Comparison of ENCODE assay signal across 38 cellular contexts in genomic region chr12:12254549-12254948, GRCh38.
"Had no signal": no experiment of that assay in that cellular context is flagged by ENCODE, and none has a peak within 500 bp of the region (broad histone marks: within the 10 kb centered on the region; RNA-seq: fewer than 3 reads in every experiment).

No MANE protein-coding gene starts in this region.

- H3K27me3 Mint-ChIP-seq: activated naive CD8-positive, alpha-beta T cell; activated naive CD8-positive, alpha-beta T cell treated with anti-CD3 and anti-CD28 coated beads, Interleukin-2, amount 50 U/mL, for 24 hours had no signal

- H3K9me3 ChIP-seq: SJSA1, SK-N-SH had no signal

- ATAC-seq: activated CD8-positive, alpha-beta memory T cell treated with anti-CD3 and anti-CD28 coated beads, Interleukin-2, amount 10 ng/mL, durations not matched to agents 7 days and 5 days; activated naive CD8-positive, alpha-beta T cell treated with anti-CD3 and anti-CD28 coated beads, Interleukin-2, amount 50 U/mL, for 24 hours; Panc1 had no signal

- H3K4me3 ChIP-seq: cardiac muscle cell, SJSA1 had no signal

- H3K9ac ChIP-seq: KMS-11, SK-N-SH had no signal

- H3K4me3 Mint-ChIP-seq: activated CD4-positive, alpha-beta memory T cell treated with anti-CD3 and anti-CD28 coated beads, Interleukin-2, amount 10 ng/mL, durations not matched to agents 7 days and 5 days; activated CD8-positive, alpha-beta memory T cell treated with anti-CD3 and anti-CD28 coated beads, Interleukin-2, amount 10 ng/mL, durations not matched to agents 7 days and 5 days; activated naive CD4-positive, alpha-beta T cell treated with anti-CD3 and anti-CD28 coated beads, Interleukin-2, amount 10 ng/mL, durations not matched to agents 7 days and 5 days; activated naive CD8-positive, alpha-beta T cell; activated naive CD8-positive, alpha-beta T cell treated with anti-CD3 and anti-CD28 coated beads, Interleukin-2, amount 50 U/mL, for 24 hours; central memory CD8-positive, alpha-beta T cell had no signal

- H3K27me3 ChIP-seq: cardiac muscle cell, SJSA1 had no signal

- H3K36me3 ChIP-seq: cardiac muscle cell had no signal

- DNase-seq: activated CD4-positive, alpha-beta memory T cell treated with anti-CD3 and anti-CD28 coated beads, Interleukin-2, amount 10 ng/mL, durations not matched to agents 7 days and 5 days; activated CD4-positive, alpha-beta T cell treated with anti-CD3 and anti-CD28 coated beads for 1 hour; activated CD4-positive, alpha-beta T cell treated with anti-CD3 and anti-CD28 coated beads for 48 hours; activated CD4-positive, CD25-positive, alpha-beta regulatory T cell; activated CD8-positive, alpha-beta memory T cell treated with anti-CD3 and anti-CD28 coated beads for 24 hours; activated CD8-positive, alpha-beta memory T cell treated with anti-CD3 and anti-CD28 coated beads, Interleukin-2, amount 10 ng/mL, durations not matched to agents 7 days and 5 days; activated CD8-positive, alpha-beta memory T cell treated with anti-CD3 and anti-CD28 coated beads, Interleukin-2, amount 50 U/mL, for 48 hours; activated effector memory CD4-positive, alpha-beta T cell treated with Interleukin-2 at 50 U/mL for 16 hours; activated naive CD4-positive, alpha-beta T cell treated with anti-CD3 and anti-CD28 coated beads, Interleukin-2, amount 10 ng/mL, durations not matched to agents 7 days and 5 days; activated naive CD8-positive, alpha-beta T cell treated with anti-CD3 and anti-CD28 coated beads, Interleukin-2, amount 50 U/mL, for 24 hours; activated T-cell treated with anti-CD3 and anti-CD28 coated beads, Interleukin-2, amount 50 U/mL, for 48 hours; amniotic stem cell; aorta; MM.1S; MV-4-11; NCI-H1092; NCI-H1436 treated with DMSO at 0.1 percent for 48 hours; NCI-H1694 treated with DMSO at 0.1 percent for 48 hours; NCI-H2029 treated with DMSO at 0.1 percent for 48 hours; NCI-H2107; NCI-H2171; NCI-H510A; NCI-H526; NCI-H748 treated with DMSO at 0.1 percent for 48 hours; NK-92 treated with Interleukin-12 subunit alpha and Interleukin-12 subunit beta, amount 100 ng/mL, for 24 hours; SHP77 treated with DMSO at 0.1 percent for 48 hours; SK-N-SH; SW 1271; T-helper 1 cell; T-helper 2 cell; T-helper 9 cell had no signal

- H3K27ac ChIP-seq: cardiac muscle cell, KMS-11, SJSA1, VCaP had no signal

- H3K27ac Mint-ChIP-seq: activated CD4-positive, alpha-beta memory T cell treated with anti-CD3 and anti-CD28 coated beads, Interleukin-2, amount 10 ng/mL, durations not matched to agents 7 days and 5 days; activated CD8-positive, alpha-beta memory T cell treated with anti-CD3 and anti-CD28 coated beads, Interleukin-2, amount 10 ng/mL, durations not matched to agents 7 days and 5 days; activated naive CD4-positive, alpha-beta T cell treated with anti-CD3 and anti-CD28 coated beads, Interleukin-2, amount 10 ng/mL, durations not matched to agents 7 days and 5 days; activated naive CD8-positive, alpha-beta T cell; activated naive CD8-positive, alpha-beta T cell treated with anti-CD3 and anti-CD28 coated beads, Interleukin-2, amount 50 U/mL, for 24 hours had no signal

- H3K9me3 Mint-ChIP-seq: activated CD4-positive, alpha-beta memory T cell treated with anti-CD3 and anti-CD28 coated beads, Interleukin-2, amount 10 ng/mL, durations not matched to agents 7 days and 5 days; activated naive CD4-positive, alpha-beta T cell treated with anti-CD3 and anti-CD28 coated beads, Interleukin-2, amount 10 ng/mL, durations not matched to agents 7 days and 5 days; activated naive CD8-positive, alpha-beta T cell treated with anti-CD3 and anti-CD28 coated beads, Interleukin-2, amount 50 U/mL, for 24 hours; central memory CD8-positive, alpha-beta T cell had no signal

- H3K36me3 Mint-ChIP-seq: activated CD8-positive, alpha-beta memory T cell treated with anti-CD3 and anti-CD28 coated beads, Interleukin-2, amount 10 ng/mL, durations not matched to agents 7 days and 5 days; activated naive CD4-positive, alpha-beta T cell treated with anti-CD3 and anti-CD28 coated beads, Interleukin-2, amount 10 ng/mL, durations not matched to agents 7 days and 5 days had no signal

- H3K4me2 ChIP-seq: KMS-11, SK-N-SH had no signal
